18 cellular contexts compared by ENCODE assay signal in the genomic region with DNA sequence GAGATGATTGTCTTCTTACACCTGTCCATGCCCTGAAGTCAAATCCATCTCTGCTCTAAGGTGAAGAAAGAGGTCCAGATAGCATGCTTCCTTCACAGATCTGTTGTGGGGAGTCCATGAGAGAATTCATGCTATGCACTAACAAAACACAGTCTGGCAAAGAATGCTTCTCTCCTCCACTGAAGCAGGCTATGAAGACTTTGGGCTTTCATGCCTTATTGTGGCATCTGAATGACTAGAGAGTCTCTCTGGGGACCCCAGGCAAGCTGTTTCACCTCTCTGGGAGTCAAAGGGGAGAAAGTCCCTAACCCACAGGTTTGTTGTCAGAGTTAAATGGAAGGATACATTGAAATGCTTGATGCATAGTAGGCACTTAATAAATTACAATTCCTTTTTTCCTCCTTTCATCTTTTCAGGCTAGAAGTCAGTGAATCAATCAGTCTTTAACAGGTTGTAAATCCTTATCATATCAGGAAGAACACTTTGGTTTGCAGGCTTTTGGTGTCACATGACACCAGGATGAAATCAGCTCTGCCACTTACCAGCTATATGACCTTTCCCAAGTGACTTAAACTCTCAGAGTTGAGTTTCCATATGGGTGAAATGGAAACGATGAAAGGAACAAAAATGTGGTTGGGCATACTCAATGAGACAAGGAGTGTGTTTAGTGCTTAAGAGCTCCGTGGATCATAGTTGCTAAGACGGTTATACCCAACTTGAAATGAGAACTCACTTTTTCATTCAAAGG.
DNase-seq lines count a peak whose midpoint lies in the region; ATAC-seq and TF ChIP-seq lines count a peak whose summit lies in the region.
"Had no signal": no experiment of that assay in that cellular context is flagged by ENCODE, and none has a peak within 500 bp of the region (broad histone marks: within the 10 kb centered on the region; RNA-seq: fewer than 3 reads in every experiment).

No MANE protein-coding gene starts in this region.

- peak; percentile 13 for DNase-seq in NCI-H510A treated with DMSO at 0.1 percent for 48 hours (lab: John Stamatoyannopoulos, UW)
- DNase-seq in NCI-H510A (lab: John Stamatoyannopoulos, UW), result no peak
- DNase-seq in NCI-H2107 treated with DMSO at 0.1 percent for 48 hours (lab: John Stamatoyannopoulos, UW; ENCODE audit: unreplicated experiment), result peak; percentile 48
- DNase-seq in hepatocyte (ENCODE audit: low spot score), result peak; percentile 24
- no peak for DNase-seq in sigmoid colon
- DNase-seq in HAP-1 (ENCODE audit: low spot score in 2 of 2), result no peak
- no peak for DNase-seq in dedifferentiated amniotic fluid mesenchymal stem cell (ENCODE audit: extremely low spot score)
- DNase-seq: 8988T, Calu3, DMS53, HCEC 1CT, Karpas-422, MG63, NCI-H1092, NCI-H146, NCI-H526 treated with DMSO at 0.1 percent for 48 hours, SHP77 had no signal

- in situ Hi-C loops in HAP-1 (cut with MboI; ENCODE audit: low sequenced_read_pairs), result no loop called here

- H4K20me1 ChIP-seq in hepatocyte (ENCODE audit: insufficient read depth, poor library complexity, severe bottlenecking), result no peaks in the 10 kb centered on the region

- no peaks in the 10 kb centered on the region for H3K9me2 ChIP-seq in hepatocyte (replicated peaks; ENCODE audit: insufficient read depth)

- H3K36me3 ChIP-seq in hepatocyte (replicated peaks; ENCODE audit: insufficient read depth, low read depth) (no peaks in the 10 kb centered on the region), sigmoid colon (no peaks in the 10 kb centered on the region), HAP-1 (replicated peaks) (no peaks in the 10 kb centered on the region)
- H3K36me3 ChIP-seq: MG63 had no signal

- H3K27me3 ChIP-seq in hepatocyte (no peaks in the 10 kb centered on the region), sigmoid colon (no peaks in the 10 kb centered on the region), HAP-1 (ENCODE audit: low read depth) (no peaks in the 10 kb centered on the region)
- H3K27me3 ChIP-seq: MG63 had no signal

- no peak overlapping the region for H3K27ac ChIP-seq in hepatocyte
- no peak overlapping the region for H3K27ac ChIP-seq in sigmoid colon

- H3K4me3 ChIP-seq in hepatocyte, result no peak overlapping the region
- no peak overlapping the region for H3K4me3 ChIP-seq in sigmoid colon
- H3K4me3 ChIP-seq in HAP-1, result no peak overlapping the region
- H3K4me3 ChIP-seq: MG63 had no signal

- TF ChIP-seq CTCF in hepatocyte (IDR thresholded peaks at IDR 0.05; ENCODE audit: poor library complexity) (no peak), sigmoid colon (IDR thresholded peaks at IDR 0.05) (no peak)

- WGBS in hepatocyte (ENCODE audit: low lambda C conversion rate, missing lambda C conversion rate), result 41% methylated on average over 3 of the region's 3 CpGs
- WGBS in sigmoid colon, 2 donors, result 62 to 69% methylated on average over 3 of the region's 3 CpGs

- H3K4me1 ChIP-seq in hepatocyte (ENCODE audit: insufficient read depth), result no peaks in the 10 kb centered on the region
- H3K4me1 ChIP-seq in sigmoid colon, result peaks cover 0 to 11% (median 3%) of the 10 kb centered on the region in 4 donors
- H3K4me1 ChIP-seq in HAP-1, result no peaks in the 10 kb centered on the region

- no peak for TF ChIP-seq EP300 in sigmoid colon (IDR thresholded peaks at IDR 0.05)

- intact Hi-C loops in sigmoid colon (cut with DNase I), result no loop called here

- no peak overlapping the region for H2AFZ ChIP-seq in hepatocyte

- TF ChIP-seq POLR2A in sigmoid colon (IDR thresholded peaks at IDR 0.05), result no peak

- no peak for ATAC-seq in GM19452 (IDR thresholded peaks at IDR 0.05; ENCODE audit: unreplicated experiment)

- H3K9me3 ChIP-seq in hepatocyte (ENCODE audit: low read depth) (no peaks in the 10 kb centered on the region), sigmoid colon (no peaks in the 10 kb centered on the region), HAP-1 (no peaks in the 10 kb centered on the region)
- H3K9me3 ChIP-seq: MG63 had no signal

- no peaks in the 10 kb centered on the region for H3K79me2 ChIP-seq in hepatocyte

- no peak overlapping the region for H3K4me2 ChIP-seq in hepatocyte

Comparison
In these comparisons a context has a peak if more than half of its experiments do, and no peak if none do; other contexts are left out.
1. DNase-seq: peak in NCI-H510A treated with DMSO at 0.1 percent for 48 hours (single experiment), NCI-H2107 treated with DMSO at 0.1 percent for 48 hours (single experiment) and hepatocyte (single experiment); none in NCI-H510A (single experiment), sigmoid colon (single experiment), HAP-1 (0 of 2) and dedifferentiated amniotic fluid mesenchymal stem cell (single experiment).